In the genomic region with DNA sequence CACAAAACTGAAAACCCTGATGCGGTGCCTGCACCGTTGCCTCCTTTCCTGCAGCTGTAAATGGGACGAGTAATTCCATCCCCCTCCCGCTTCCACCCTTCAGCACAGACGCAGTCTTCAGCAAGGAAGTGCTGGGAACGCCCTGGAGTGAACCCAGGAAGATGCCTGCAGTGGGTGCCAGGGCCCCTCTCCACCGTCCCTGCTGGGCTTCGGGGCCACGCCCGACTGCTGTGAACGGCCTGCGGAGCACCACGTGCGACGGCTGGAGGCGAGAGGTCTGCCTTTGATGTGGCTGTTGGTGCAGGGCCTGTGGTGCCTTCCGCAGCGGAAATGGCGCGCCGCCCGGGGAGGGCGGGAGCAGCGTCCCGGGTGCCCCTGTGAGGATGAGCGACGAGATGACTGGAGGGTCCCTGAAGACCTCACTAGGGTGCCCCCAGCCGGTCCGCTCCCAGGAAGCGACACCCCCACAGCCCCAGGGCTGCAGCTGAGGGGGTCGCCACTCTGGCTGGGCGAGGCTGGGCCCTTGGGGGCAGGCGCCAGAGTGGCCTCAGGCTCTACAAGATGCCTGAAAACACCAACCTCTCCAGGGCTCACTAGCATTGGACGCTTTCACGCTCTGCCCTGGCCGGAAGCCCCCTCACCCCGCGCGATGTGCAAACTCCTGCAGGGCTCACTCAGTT, we compare ENCODE assay signal across 8 cellular contexts. TPM values are rescaled to one million over a fixed set of nuclear protein-coding genes. Genes with fewer than 3 reads are reported as not detected.
DNase-seq lines count a peak whose midpoint lies in the region; ATAC-seq and TF ChIP-seq lines count a peak whose summit lies in the region.

No MANE protein-coding gene starts in this region.

- no peak overlapping the region for H4K8ac ChIP-seq in mesendoderm (ENCODE audit: low read depth, low read length)

- no peak overlapping the region for H2BK120ac ChIP-seq in mesendoderm (ENCODE audit: low read depth, low read length)

- H3K79me2 ChIP-seq in mesendoderm (ENCODE audit: control insufficient read depth, insufficient read depth, low read length), result no peaks in the 10 kb centered on the region

- H3K79me1 ChIP-seq in mesendoderm (ENCODE audit: low read length), result no peaks in the 10 kb centered on the region

- no peak overlapping the region for H4K5ac ChIP-seq in mesendoderm (ENCODE audit: low read length)

- H2BK15ac ChIP-seq in mesendoderm (replicated peaks; ENCODE audit: low read depth), result no peak overlapping the region

- peak overlapping the region; percentile 80 for H3K56ac ChIP-seq in mesendoderm (ENCODE audit: low read length)

- 1 to 3% methylated on average over 39 of the region's 39 CpGs for WGBS in ectodermal cell, 2 experiments
- no CpG with 5 or more reads among the region's 39 CpGs for WGBS in mesendoderm (ENCODE audit: extremely low coverage, insufficient coverage, low lambda C conversion rate)

- TF ChIP-seq POLR2A in GM18526 (IDR thresholded peaks at IDR 0.05; ENCODE audit: extremely low read depth, insufficient read length), result peak; percentile 26

- peak overlapping the region; percentile 11 for H3K18ac ChIP-seq in mesendoderm (ENCODE audit: low read length)

- peak overlapping the region; percentile 56 for H3K9ac ChIP-seq in mesendoderm (ENCODE audit: low read length)

- no peaks in the 10 kb centered on the region for H3K9me3 ChIP-seq in ectodermal cell (ENCODE audit: control insufficient read depth, low read length)

- H3K27me3 ChIP-seq in ectodermal cell (ENCODE audit: control insufficient read depth, insufficient read depth, low read length, poor library complexity, severe bottlenecking) (peaks cover 15% of the 10 kb centered on the region), mesendoderm (ENCODE audit: insufficient read depth, low read length, poor library complexity) (no peaks in the 10 kb centered on the region)

- H3K4me1 ChIP-seq in ectodermal cell (ENCODE audit: control insufficient read depth, insufficient read depth, low read length) (peaks cover 26% of the 10 kb centered on the region), mesendoderm (ENCODE audit: control insufficient read depth, low read depth, low read length) (peaks cover 8% of the 10 kb centered on the region)

- no peak overlapping the region for H3K23ac ChIP-seq in mesendoderm (ENCODE audit: low read length)

- H3K4me2 ChIP-seq in mesendoderm (ENCODE audit: low read length), result peak overlapping the region; percentile 89

- DNase-seq in A172 (ENCODE audit: low spot score) (peak; percentile 98), NCI-H226 (peak; percentile 91), mesendoderm (peak; percentile 79)
- DNase-seq in activated CD4-positive, alpha-beta T cell treated with anti-CD3 and anti-CD28 coated beads, Interleukin-2, amount 50 U/mL, for 4 hours, result peak; percentile 37 to 42
- peak; percentile 74 to 80 for DNase-seq in stimulated activated CD8-positive, alpha-beta memory T cell treated with anti-CD3 and anti-CD28 coated beads, Interleukin-2, amount 100 ng/mL, for 48 hours (ENCODE audit: low read depth in 2 of 2)

- H2AK5ac ChIP-seq in mesendoderm (ENCODE audit: low read length), result no peak overlapping the region

- H2BK5ac ChIP-seq in mesendoderm (ENCODE audit: low read length), result peak overlapping the region; percentile 31

- H3K4ac ChIP-seq in mesendoderm (ENCODE audit: low read depth, low read length), result peak overlapping the region; percentile 4

- peak; percentile 76 for ATAC-seq in HG03066 (IDR thresholded peaks at IDR 0.05; ENCODE audit: low read depth, unreplicated experiment)

- H3K27ac ChIP-seq in ectodermal cell (ENCODE audit: insufficient read depth, low read depth, low read length, poor library complexity, severe bottlenecking) (no peak overlapping the region), mesendoderm (ENCODE audit: low read depth, low read length) (peak overlapping the region; percentile 24)

- H3K4me3 ChIP-seq in ectodermal cell (ENCODE audit: insufficient read depth, low read depth, low read length) (peak overlapping the region; percentile 38), mesendoderm (ENCODE audit: low read length) (peak overlapping the region; percentile 12)

- no peaks in the 10 kb centered on the region for H3K36me3 ChIP-seq in ectodermal cell (ENCODE audit: control insufficient read depth, insufficient read depth, low read length)
- H3K36me3 ChIP-seq in mesendoderm (ENCODE audit: control insufficient read depth, insufficient read depth, low read length), result no peaks in the 10 kb centered on the region

RNA-seq across cellular contexts. Expression of a gene that starts 0.7 kb away (rescaled TPM):
- 7.2 and 9.8 TPM in 2 replicates for total RNA-seq in A172 (2014; rRNA removed; shearing (Covaris generic))
- 4.6 TPM for polyA plus RNA-seq in ectodermal cell (2013, experiment 1 of 4)
- 4.9 TPM for polyA plus RNA-seq in ectodermal cell (2013, experiment 2 of 4)
- polyA plus RNA-seq in ectodermal cell (2013, experiment 3 of 4), result 3.5 TPM
- polyA plus RNA-seq in ectodermal cell (2013, experiment 4 of 4), result 4.0 TPM
- polyA plus RNA-seq in mesendoderm (2013, experiment 1 of 2), result 1.2 TPM
- polyA plus RNA-seq in mesendoderm (2013, experiment 2 of 2), result 0.98 TPM

RNA-seq across cellular contexts. Expression of a gene that starts 5.2 kb away (rescaled TPM):
- 743 and 810 TPM in 2 replicates for total RNA-seq in A172 (2014; rRNA removed; shearing (Covaris generic))
- 117 TPM for polyA plus RNA-seq in ectodermal cell (2013, experiment 1 of 4)
- polyA plus RNA-seq in ectodermal cell (2013, experiment 2 of 4), result 106 TPM
- polyA plus RNA-seq in ectodermal cell (2013, experiment 3 of 4), result 115 TPM
- 130 TPM for polyA plus RNA-seq in ectodermal cell (2013, experiment 4 of 4)
- 96.5 TPM for polyA plus RNA-seq in mesendoderm (2013, experiment 1 of 2)
- 103 TPM for polyA plus RNA-seq in mesendoderm (2013, experiment 2 of 2)

RNA-seq across cellular contexts. Expression of a gene that starts 30.6 kb away (rescaled TPM):
- 116 and 146 TPM in 2 replicates for total RNA-seq in A172 (2014; rRNA removed; shearing (Covaris generic))
- polyA plus RNA-seq in ectodermal cell (2013, experiment 1 of 4), result 78.2 TPM
- polyA plus RNA-seq in ectodermal cell (2013, experiment 2 of 4), result 64.8 TPM
- polyA plus RNA-seq in ectodermal cell (2013, experiment 3 of 4), result 65.7 TPM
- 59.7 TPM for polyA plus RNA-seq in ectodermal cell (2013, experiment 4 of 4)
- 43.6 TPM for polyA plus RNA-seq in mesendoderm (2013, experiment 1 of 2)
- 44.8 TPM for polyA plus RNA-seq in mesendoderm (2013, experiment 2 of 2)

RNA-seq across cellular contexts. Expression of a gene that starts 44.5 kb away (rescaled TPM):
- 145 and 153 TPM in 2 replicates for total RNA-seq in A172 (2014; rRNA removed; shearing (Covaris generic))
- polyA plus RNA-seq in ectodermal cell (2013, experiment 1 of 4), result 179 TPM
- 168 TPM for polyA plus RNA-seq in ectodermal cell (2013, experiment 2 of 4)
- 132 TPM for polyA plus RNA-seq in ectodermal cell (2013, experiment 3 of 4)
- 139 TPM for polyA plus RNA-seq in ectodermal cell (2013, experiment 4 of 4)
- polyA plus RNA-seq in mesendoderm (2013, experiment 1 of 2), result 89.8 TPM
- 88.1 TPM for polyA plus RNA-seq in mesendoderm (2013, experiment 2 of 2)

Comparison
In these comparisons a context has a peak if more than half of its experiments do, and no peak if none do; other contexts are left out.
1. DNase-seq: peak in every context shown above with its lines; median percentile 98 in A172; 91 in NCI-H226; 79 in mesendoderm; 77 in stimulated activated CD8-positive, alpha-beta memory T cell treated with anti-CD3 and anti-CD28 coated beads, Interleukin-2, amount 100 ng/mL, for 48 hours; 40 in activated CD4-positive, alpha-beta T cell treated with anti-CD3 and anti-CD28 coated beads, Interleukin-2, amount 50 U/mL, for 4 hours.